8 cellular contexts compared by ENCODE assay signal in the genomic region with DNA sequence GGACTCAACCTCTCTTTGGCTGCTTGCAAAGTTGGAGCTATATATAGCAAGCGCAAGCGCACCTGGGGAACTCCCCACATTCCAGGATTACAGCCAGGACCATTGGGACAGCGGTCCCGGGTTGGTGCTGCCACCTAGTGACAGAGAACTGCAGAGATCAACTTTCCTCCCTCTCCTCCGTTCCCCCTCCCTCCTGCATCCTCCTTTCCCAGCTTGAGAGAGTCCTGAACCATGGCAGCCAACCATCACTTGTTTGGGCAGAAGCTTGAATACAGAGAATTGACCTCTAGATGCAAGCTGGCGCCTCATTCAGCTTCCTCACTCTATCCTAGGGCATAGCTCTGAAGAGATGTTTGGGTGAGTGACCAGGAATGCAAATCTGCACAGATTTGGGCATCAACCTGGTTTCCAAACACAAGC. TPM values are rescaled to one million over a fixed set of nuclear protein-coding genes. Genes with fewer than 3 reads are reported as not detected.
DNase-seq lines count a peak whose midpoint lies in the region; ATAC-seq and TF ChIP-seq lines count a peak whose summit lies in the region.

No MANE protein-coding gene starts in this region.

- no peak for TF ChIP-seq POLR2A in tibial nerve (IDR thresholded peaks at IDR 0.05)

- H3K36me3 ChIP-seq in tibial nerve: no peaks in the 10 kb centered on the region

- no peak overlapping the region for H3K4me3 ChIP-seq in epithelial cell of proximal tubule (ENCODE audit: low read depth, low read length)
- H3K4me3 ChIP-seq in tibial nerve: no peak overlapping the region

- ATAC-seq in HG02610 (IDR thresholded peaks at IDR 0.05; ENCODE audit: unreplicated experiment): peak; percentile 36
- ATAC-seq in GM19397 (IDR thresholded peaks at IDR 0.05; ENCODE audit: unreplicated experiment): no peak

- TF ChIP-seq EP300 in tibial nerve (IDR thresholded peaks at IDR 0.05): peak in 1 of 2 donors; percentile 29

- DNase-seq in DMS114 treated with DMSO at 0.1 percent for 48 hours (lab: John Stamatoyannopoulos, UW; ENCODE audit: unreplicated experiment): peak; percentile 62
- DNase-seq in NCI-H446 (lab: John Stamatoyannopoulos, UW): peak; percentile 55 to 58
- peak; percentile 52 for DNase-seq in activated CD4-positive, alpha-beta memory T cell treated with anti-CD3 and anti-CD28 coated beads, Interleukin-2, amount 10 ng/mL, durations not matched to agents 7 days and 5 days
- no peak for DNase-seq in epithelial cell of proximal tubule (ENCODE audit: low read depth)
- peak; percentile 45 for DNase-seq in midbrain (lab: John Stamatoyannopoulos, UW)
- peak; percentile 24 to 68 for DNase-seq in tibial nerve (ENCODE audit: low spot score in 2 of 2)

- H3K4me1 Mint-ChIP-seq in activated CD4-positive, alpha-beta memory T cell treated with anti-CD3 and anti-CD28 coated beads, Interleukin-2, amount 10 ng/mL, durations not matched to agents 7 days and 5 days: peaks cover 68% of the 10 kb centered on the region

- H3K9me3 ChIP-seq in tibial nerve: peaks cover 0 to 10% (median 0%) of the 10 kb centered on the region in 4 donors

- TF ChIP-seq CTCF in epithelial cell of proximal tubule (conservative IDR thresholded peaks at IDR 0.05; ENCODE audit: low read depth, low read length): peak; percentile 92
- TF ChIP-seq CTCF in tibial nerve (IDR thresholded peaks at IDR 0.05): peak; percentile 68 to 73 (median 71)

- no peak overlapping the region for H3K27ac ChIP-seq in tibial nerve

- POLR2A ChIA-PET in activated CD4-positive, alpha-beta memory T cell treated with anti-CD3 and anti-CD28 coated beads, Interleukin-2, amount 10 ng/mL, durations not matched to agents 7 days and 5 days (lab: Charles Lee): interaction anchor here (0.9 to 3.7 kb wide), 10 partner anchors 11 to 73 kb away, joined by 3 to 27 read pairs (median 5); partner anchors contain the start of gene BATF

- H3K27ac Mint-ChIP-seq in activated CD4-positive, alpha-beta memory T cell treated with anti-CD3 and anti-CD28 coated beads, Interleukin-2, amount 10 ng/mL, durations not matched to agents 7 days and 5 days: peak overlapping the region; percentile 75

- WGBS in tibial nerve, 2 donors: 0 to 4% methylated on average over 5 to 6 of the region's 6 CpGs

- no peaks in the 10 kb centered on the region for H3K9me3 Mint-ChIP-seq in activated CD4-positive, alpha-beta memory T cell treated with anti-CD3 and anti-CD28 coated beads, Interleukin-2, amount 10 ng/mL, durations not matched to agents 7 days and 5 days

- H3K4me3 Mint-ChIP-seq in activated CD4-positive, alpha-beta memory T cell treated with anti-CD3 and anti-CD28 coated beads, Interleukin-2, amount 10 ng/mL, durations not matched to agents 7 days and 5 days: no peak overlapping the region

- CTCF ChIA-PET in activated CD4-positive, alpha-beta memory T cell treated with anti-CD3 and anti-CD28 coated beads, Interleukin-2, amount 10 ng/mL, durations not matched to agents 7 days and 5 days (lab: Charles Lee): interaction anchor here (0.5 to 4.7 kb wide), 26 partner anchors 8 to 430 kb away, joined by 3 to 42 read pairs (median 6); partner anchors contain the start of genes BATF and FLVCR2

- peaks cover 5% of the 10 kb centered on the region for H3K36me3 Mint-ChIP-seq in activated CD4-positive, alpha-beta memory T cell treated with anti-CD3 and anti-CD28 coated beads, Interleukin-2, amount 10 ng/mL, durations not matched to agents 7 days and 5 days (ENCODE audit: low read depth)

- peaks cover 0 to 15% of the 10 kb centered on the region in 2 donors for H3K27me3 ChIP-seq in tibial nerve

- H3K27me3 Mint-ChIP-seq in activated CD4-positive, alpha-beta memory T cell treated with anti-CD3 and anti-CD28 coated beads, Interleukin-2, amount 10 ng/mL, durations not matched to agents 7 days and 5 days: no peaks in the 10 kb centered on the region

- H3K4me1 ChIP-seq in tibial nerve: peaks cover 0 to 8% (median 2%) of the 10 kb centered on the region in 4 donors

RNA-seq across cellular contexts. Expression of gene FLVCR2, which starts 17.4 kb away (rescaled TPM):
- 1 to 10 TPM; 1.3 to 3.0 TPM for total RNA-seq in activated CD4-positive, alpha-beta memory T cell treated with anti-CD3 and anti-CD28 coated beads, Interleukin-2, amount 10 ng/mL, durations not matched to agents 7 days and 5 days
- total RNA-seq in epithelial cell of proximal tubule (0.07 and 0.75 TPM in 2 replicates), tibial nerve (10 to 100 TPM; 65.9 to 86.1 (median 74.4) TPM)

RNA-seq across cellular contexts. Expression of gene BATF, which starts 38.8 kb away (rescaled TPM):
- 10 to 100 TPM; 63.0 to 66.1 TPM for total RNA-seq in activated CD4-positive, alpha-beta memory T cell treated with anti-CD3 and anti-CD28 coated beads, Interleukin-2, amount 10 ng/mL, durations not matched to agents 7 days and 5 days
- total RNA-seq in epithelial cell of proximal tubule (0.94 TPM in 1 of 2 replicates, not detected in the other), tibial nerve (10 to 100 TPM in 1 of 4 donors, 1 to 10 TPM in 2, not detected in 1; 3.8 to 11.1 (median 6.3) TPM)

Comparison
In these comparisons a context has a peak if more than half of its experiments do, and no peak if none do; other contexts are left out.
1. RNA of gene FLVCR2, which starts 17.4 kb away (total RNA-seq): 65.9 to 86.1 TPM in tibial nerve; 1.3 to 3.0 TPM in activated CD4-positive, alpha-beta memory T cell treated with anti-CD3 and anti-CD28 coated beads, Interleukin-2, amount 10 ng/mL, durations not matched to agents 7 days and 5 days and 0.07 to 0.75 TPM in epithelial cell of proximal tubule; every median in the first group is over 10 times any median in the second.
2. RNA of gene BATF, which starts 38.8 kb away (total RNA-seq): 63.0 to 66.1 TPM in activated CD4-positive, alpha-beta memory T cell treated with anti-CD3 and anti-CD28 coated beads, Interleukin-2, amount 10 ng/mL, durations not matched to agents 7 days and 5 days; 3.8 to 11.1 TPM in tibial nerve and 0.94 TPM in epithelial cell of proximal tubule; every median in the first group is over 4 times any median in the second.